ENCODE assay signal across 8 cellular contexts in the genomic region with DNA sequence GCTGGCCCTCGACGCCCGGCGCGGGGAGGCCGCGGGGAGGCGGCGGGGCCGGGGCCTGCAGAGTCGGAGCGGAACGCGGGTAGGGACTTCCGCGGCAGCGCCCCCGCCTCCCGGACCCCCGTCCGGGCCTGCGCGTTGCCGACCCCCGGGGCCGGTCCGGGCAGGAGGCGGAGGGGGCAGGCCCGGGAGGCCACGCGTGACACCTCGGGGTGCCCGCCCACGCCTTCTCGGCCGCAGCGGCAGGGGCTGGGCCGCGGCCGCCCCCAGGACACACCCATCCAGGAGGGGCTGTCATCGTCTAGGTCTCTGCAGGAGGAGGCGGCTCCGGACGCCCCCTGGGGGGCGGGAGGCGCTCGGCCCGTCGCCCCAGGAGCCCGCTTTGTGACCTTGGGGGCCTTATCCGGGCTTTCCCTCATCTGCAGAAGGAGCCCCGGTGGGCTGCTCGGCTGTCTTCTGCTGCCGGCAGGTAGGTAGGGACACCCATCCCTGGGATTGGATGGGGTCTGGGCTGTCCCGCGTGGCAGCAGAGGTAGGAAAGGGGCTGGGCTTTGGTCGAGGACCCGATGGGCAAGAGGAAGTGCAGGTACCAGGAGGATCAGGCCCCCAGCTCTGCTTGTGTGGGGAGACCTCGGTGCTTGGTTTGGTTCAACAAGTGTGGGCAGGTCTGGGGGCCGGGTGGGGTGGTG. TPM values are rescaled to one million over a fixed set of nuclear protein-coding genes. Genes with fewer than 3 reads are reported as not detected.
DNase-seq lines count a peak whose midpoint lies in the region; ATAC-seq and TF ChIP-seq lines count a peak whose summit lies in the region.

No MANE protein-coding gene starts in this region.

- H3K4me1 ChIP-seq in esophagus (ENCODE audit: control insufficient read depth in 2 of 2, insufficient read depth in 2 of 2, low read length in 1 of 2), result peaks cover 0 to 15% of the 10 kb centered on the region in 2 donors
- H3K4me1 ChIP-seq in neuron (ENCODE audit: insufficient read depth, low read length), result peaks cover 17% of the 10 kb centered on the region
- H3K4me1 ChIP-seq in tibial artery, result peaks cover 0 to 40% (median 19%) of the 10 kb centered on the region in 4 donors

- peak overlapping the region; percentile 75 to 86 for H3K4me3 ChIP-seq in esophagus (ENCODE audit: low read depth in 1 of 2, low read length in 2 of 2)
- H3K4me3 ChIP-seq in neuron (ENCODE audit: low read length), result peak overlapping the region; percentile 77
- H3K4me3 ChIP-seq in tibial artery, result peak overlapping the region; percentile 75 to 76

- intact Hi-C loops in tibial artery (cut with DNase I; ENCODE audit: low total_unique reads), result no loop called here

- H3K9me3 ChIP-seq in esophagus (ENCODE audit: control insufficient read depth in 2 of 2, insufficient read depth in 1 of 2, low read depth in 1 of 2, low read length in 1 of 2) (peaks cover 0 to 2% of the 10 kb centered on the region in 2 donors), neuron (ENCODE audit: low read length) (no peaks in the 10 kb centered on the region), tibial artery (no peaks in the 10 kb centered on the region)

- TF ChIP-seq CTCF in tibial artery (IDR thresholded peaks at IDR 0.05), result no peak

- no peak overlapping the region for H2AFZ ChIP-seq in neuron (ENCODE audit: low read depth, low read length)

- 1 to 2% methylated on average over 40 to 60 of the region's 60 CpGs for WGBS in esophagus, 2 donors

- H3K27me3 ChIP-seq in esophagus (ENCODE audit: control insufficient read depth in 1 of 2, insufficient read depth in 2 of 2, low read length in 2 of 2) (no peaks in the 10 kb centered on the region), neuron (ENCODE audit: insufficient read depth, low read length) (no peaks in the 10 kb centered on the region), tibial artery (no peaks in the 10 kb centered on the region)

- ATAC-seq in HG02623 (IDR thresholded peaks at IDR 0.05; ENCODE audit: unreplicated experiment), result peak; percentile 73

- DNase-seq in NCI-H82 (lab: John Stamatoyannopoulos, UW) (peak; percentile 57), NCI-H82 treated with DMSO at 0.1 percent for 48 hours (lab: John Stamatoyannopoulos, UW; ENCODE audit: unreplicated experiment) (no peak), NCI-H1092 treated with DMSO at 0.1 percent for 48 hours (lab: John Stamatoyannopoulos, UW) (peak; percentile 37), tibial artery (peak in 1 of 2 donors; percentile 59)
- peak in 2 of 3 experiments; percentile 37 to 49 for DNase-seq in activated CD8-positive, alpha-beta memory T cell treated with anti-CD3 and anti-CD28 coated beads for 48 hours (ENCODE audit: low read depth in 2 of 3, low spot score in 2 of 3)

- H3K36me3 ChIP-seq in esophagus (ENCODE audit: control insufficient read depth in 2 of 2, insufficient read depth in 2 of 2, low read length in 1 of 2) (peaks cover 5 to 12% of the 10 kb centered on the region in 2 donors), neuron (ENCODE audit: insufficient read depth, low read length) (peaks cover 34% of the 10 kb centered on the region), tibial artery (peaks cover 10 to 25% (median 16%) of the 10 kb centered on the region in 3 donors)

- H3K27ac ChIP-seq in esophagus (ENCODE audit: low read depth in 2 of 2, low read length in 1 of 2) (peak overlapping the region; percentile 32 to 80), tibial artery (peak overlapping the region; percentile 76 to 83)

RNA-seq across cellular contexts. Expression of gene ZNF316, which starts 0.6 kb away (rescaled TPM):
- polyA plus RNA-seq in esophagus, result 10 to 100 TPM; 11.9 to 21.1 TPM

RNA-seq across cellular contexts. Expression of gene ZNF853, which starts 22.3 kb away (rescaled TPM):
- polyA plus RNA-seq in esophagus, result 1 to 10 TPM in 1 of 2 donors, under 1 TPM in 1; 0.35 to 1.2 TPM

RNA-seq across cellular contexts. Expression of gene INTS15, which starts 47.9 kb away (rescaled TPM):
- 10 to 100 TPM in 1 of 2 donors, 1 to 10 TPM in 1; 8.9 to 11.8 TPM for polyA plus RNA-seq in esophagus
